9 cellular contexts compared by ENCODE assay signal in genomic region chr10:13718820-13719219, GRCh38.
A peak's percentile ranks its signal among the peaks of the same experiment; 100 is the strongest.
DNase-seq lines count a peak whose midpoint lies in the region; ATAC-seq, FAIRE-seq and TF ChIP-seq lines count a peak whose summit lies in the region.
"Had no signal": no experiment of that assay in that cellular context is flagged by ENCODE, and none has a peak within 500 bp of the region (broad histone marks: within the 10 kb centered on the region; RNA-seq: fewer than 3 reads in every experiment).

No MANE protein-coding gene starts in this region.

- FAIRE-seq in RCC 7860 (lab: Jason Lieb, UNC) = no peak

- H3K9ac ChIP-seq in DND-41 (ENCODE audit: low read depth, low read length) (peak overlapping the region; percentile 43), skeletal muscle satellite cell (ENCODE audit: low read depth, low read length) (peak overlapping the region; percentile 71)

- H3K4me2 ChIP-seq in DND-41 (ENCODE audit: insufficient read depth, low read length) (peak overlapping the region; percentile 86), skeletal muscle satellite cell (ENCODE audit: low read length) (peak overlapping the region; percentile 81)
- H3K4me2 ChIP-seq: GM23338 had no signal

- H3K27me3 ChIP-seq in DND-41 (ENCODE audit: insufficient read depth, low read length, poor library complexity) (no peaks in the 10 kb centered on the region), SJCRH30 (no peaks in the 10 kb centered on the region; the same call in 1 of the 2 replicates), esophagus squamous epithelium (no peaks in the 10 kb centered on the region), skeletal muscle satellite cell (ENCODE audit: control insufficient read depth, insufficient read depth, low read length) (no peaks in the 10 kb centered on the region), ovary (no peaks in the 10 kb centered on the region)

- no peaks in the 10 kb centered on the region for H3K79me2 ChIP-seq in DND-41 (ENCODE audit: insufficient read depth, low read length)

- H3K27ac ChIP-seq in DND-41 (ENCODE audit: low read length) (peak overlapping the region; percentile 85), SJCRH30 (peak overlapping the region; percentile 62), esophagus squamous epithelium (peak overlapping the region; percentile 43 to 87 (median 72)), ovary (peak overlapping the region in 1 of 2 donors; percentile 52)

- TF ChIP-seq CTCF in DND-41 (IDR thresholded peaks at IDR 0.05; ENCODE audit: borderline replicate concordance, extremely low read depth, low read length, poor library complexity, severe bottlenecking) (no peak), esophagus squamous epithelium (IDR thresholded peaks at IDR 0.05) (no peak), ovary (IDR thresholded peaks at IDR 0.05) (no peak)

- H3K9me3 ChIP-seq in DND-41 (ENCODE audit: insufficient read depth, low read length, severe bottlenecking) (peaks cover 3% of the 10 kb centered on the region), SJCRH30 (replicated peaks) (no peaks in the 10 kb centered on the region), esophagus squamous epithelium (no peaks in the 10 kb centered on the region), skeletal muscle satellite cell (replicated peaks; ENCODE audit: low read length) (no peaks in the 10 kb centered on the region), ovary (no peaks in the 10 kb centered on the region)

- DNase-seq in DND-41 (no peak), SJCRH30 (no peak), esophagus squamous epithelium (lab: John Stamatoyannopoulos, UW) (no peak), ovary (no peak), nucleus accumbens (lab: John Stamatoyannopoulos, UW) (no peak), RCC 7860 (ENCODE audit: low spot score) (no peak)

- TF ChIP-seq POLR2A in esophagus squamous epithelium (IDR thresholded peaks at IDR 0.05) (no peak), ovary (IDR thresholded peaks at IDR 0.05) (no peak)

- no peak overlapping the region for H2AFZ ChIP-seq in DND-41 (ENCODE audit: low read depth, low read length)
- H2AFZ ChIP-seq: GM23338 had no signal

- intact Hi-C loops in esophagus squamous epithelium (cut with DNase I) = no loop called here
- intact Hi-C loops in ovary (cut with DNase I) = loop anchor here in 1 of 4 donors (10.0 kb wide), 1 partner anchor 56 kb away; no protein-coding TSS in a partner anchor

- H3K4me3 ChIP-seq in DND-41 (ENCODE audit: low read depth in 1 of 2, low read length in 2 of 2) (peak overlapping the region in 1 of 2 experiments; percentile 55; a peak in 2 of 4 replicates), SJCRH30 (peak overlapping the region; percentile 49; the same call in 1 of the 2 replicates), esophagus squamous epithelium (peak overlapping the region in 2 of 4 donors; percentile 42 to 60), skeletal muscle satellite cell (ENCODE audit: low read length) (peak overlapping the region; percentile 61), ovary (no peak overlapping the region)
- H3K4me3 ChIP-seq: GM23338 had no signal

- no peaks in the 10 kb centered on the region for H4K20me1 ChIP-seq in DND-41 (ENCODE audit: insufficient read depth, low read length)

- no peak for TF ChIP-seq EP300 in ovary (IDR thresholded peaks at IDR 0.05)

- no peak for ATAC-seq in DND-41 (ENCODE audit: insufficient read depth, low read depth)
- ATAC-seq in GM18909 (IDR thresholded peaks at IDR 0.05; ENCODE audit: poor library complexity, unreplicated experiment) = no peak

- H3K36me3 ChIP-seq in DND-41 (ENCODE audit: insufficient read depth, low read length) (no peaks in the 10 kb centered on the region), SJCRH30 (no peaks in the 10 kb centered on the region), esophagus squamous epithelium (no peaks in the 10 kb centered on the region), skeletal muscle satellite cell (ENCODE audit: insufficient read depth, low read length) (peaks cover 4% of the 10 kb centered on the region), ovary (no peaks in the 10 kb centered on the region)

- WGBS in esophagus squamous epithelium, 2 donors = 62 to 69% methylated on average over 3 of the region's 4 CpGs
- 67 to 72% (median 69%) methylated on average over 4 of the region's 4 CpGs for WGBS in ovary, 3 donors

- H3K4me1 ChIP-seq in DND-41 (ENCODE audit: insufficient read depth, low read length) = peaks cover 30% of the 10 kb centered on the region
- H3K4me1 ChIP-seq in SJCRH30 = peaks cover 3% of the 10 kb centered on the region; the same call in 1 of the 2 replicates
- H3K4me1 ChIP-seq in esophagus squamous epithelium = peaks cover 12 to 41% (median 26%) of the 10 kb centered on the region in 3 donors
- peaks cover 50% of the 10 kb centered on the region for H3K4me1 ChIP-seq in skeletal muscle satellite cell (ENCODE audit: control insufficient read depth, insufficient read depth, low read length)
- peaks cover 5% of the 10 kb centered on the region for H3K4me1 ChIP-seq in ovary (ENCODE audit: insufficient read depth)
